9 cellular contexts compared by ENCODE assay signal in the genomic region with DNA sequence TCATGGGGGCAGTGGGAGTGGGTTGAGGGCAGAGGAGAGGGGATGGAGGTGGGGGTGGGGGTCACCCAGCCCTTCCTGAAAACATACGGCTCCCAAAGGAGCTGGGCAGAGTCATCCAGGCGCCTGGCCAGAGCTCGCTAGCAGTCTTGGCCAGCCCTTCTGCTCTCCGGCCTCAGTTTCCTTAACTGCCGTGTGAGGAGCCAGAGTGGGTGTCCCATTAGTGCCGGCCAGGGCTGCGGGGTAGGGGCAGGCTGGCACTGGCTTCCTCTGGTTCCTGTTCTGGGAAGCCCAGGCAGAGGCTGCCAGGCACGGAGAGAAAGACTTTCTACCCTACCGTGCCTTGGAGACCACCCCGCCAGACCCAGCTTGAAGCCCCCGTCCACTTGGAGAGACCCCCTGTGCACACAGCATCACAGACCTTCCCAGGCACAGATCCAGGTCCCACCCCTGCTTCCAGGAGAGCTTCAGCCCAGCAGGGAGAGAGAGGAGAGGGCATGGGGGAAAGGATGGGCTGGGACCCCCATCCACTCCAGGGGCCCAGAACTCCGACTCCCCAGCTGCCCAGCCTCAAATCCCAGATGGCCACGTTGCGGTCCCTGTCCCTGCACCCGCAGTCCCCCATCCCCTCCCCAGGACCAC.
A peak's percentile ranks its signal among the peaks of the same experiment; 100 is the strongest.
DNase-seq lines count a peak whose midpoint lies in the region; ATAC-seq and TF ChIP-seq lines count a peak whose summit lies in the region.
"Had no signal": no experiment of that assay in that cellular context is flagged by ENCODE, and none has a peak within 500 bp of the region (broad histone marks: within the 10 kb centered on the region; RNA-seq: fewer than 3 reads in every experiment).

No MANE protein-coding gene starts in this region.

- peaks cover 15% of the 10 kb centered on the region for H3K4me1 ChIP-seq in right cardiac atrium (ENCODE audit: control insufficient read depth, insufficient read depth, low read length)

- whole genome bisulfite sequencing in right cardiac atrium: 43% methylated on average over 15 of the region's 15 CpGs

- H3K27me3 Mint-ChIP-seq in naive thymus-derived CD8-positive, alpha-beta T cell: no peaks in the 10 kb centered on the region

- H3K27ac Mint-ChIP-seq in naive thymus-derived CD8-positive, alpha-beta T cell: no peak overlapping the region

- TF ChIP-seq CTCF in coronary artery (IDR thresholded peaks at IDR 0.05): no peak

- H3K4me3 Mint-ChIP-seq in naive thymus-derived CD8-positive, alpha-beta T cell: peak overlapping the region in 6 of 10 donors; percentile 20 to 66 (median 48)

- H3K27me3 ChIP-seq in right cardiac atrium (ENCODE audit: control insufficient read depth, insufficient read depth): no peaks in the 10 kb centered on the region

- H3K27ac ChIP-seq in right cardiac atrium (ENCODE audit: low read length): peak overlapping the region; percentile 77
- peak overlapping the region; percentile 95 to 96 for H3K27ac ChIP-seq in coronary artery

- POLR2A ChIA-PET in naive thymus-derived CD8-positive, alpha-beta T cell (lab: Charles Lee): interaction anchor here (1.4 kb wide), 1 partner anchor 65 kb away, joined by 3 read pairs; no protein-coding TSS in a partner anchor

- intact Hi-C loops in right cardiac atrium (cut with DNase I) (loop anchor here in 3 of 4 donors (5.0 to 10.0 kb wide), 4 partner anchors 34 to 377 kb away; a partner anchor contains a TSS), Right ventricle myocardium inferior (cut with DNase I) (loop anchor here (5.0 to 10.0 kb wide), 3 partner anchors 34 to 377 kb away; no protein-coding TSS in a partner anchor)

- no peaks in the 10 kb centered on the region for H3K9me3 Mint-ChIP-seq in naive thymus-derived CD8-positive, alpha-beta T cell

- no peaks in the 10 kb centered on the region for H3K9me3 ChIP-seq in right cardiac atrium (ENCODE audit: control insufficient read depth, low read length)

- ATAC-seq in right cardiac atrium (no peak), Right ventricle myocardium inferior (no peak), HG03108 (IDR thresholded peaks at IDR 0.05; ENCODE audit: unreplicated experiment) (no peak)
- no peak for ATAC-seq in naive thymus-derived CD8-positive, alpha-beta T cell

- DNase-seq in right cardiac atrium (peak in 1 of 3 donors; percentile 72), Right ventricle myocardium inferior (ENCODE audit: missing footprints) (no peak), coronary artery (ENCODE audit: low spot score) (no peak), AG20443 (ENCODE audit: low spot score) (no peak), NCI-H1092 (lab: John Stamatoyannopoulos, UW) (no peak), midbrain (lab: John Stamatoyannopoulos, UW) (no peak)
- DNase-seq in naive thymus-derived CD8-positive, alpha-beta T cell: no peak
- DNase-seq: DND-41 had no signal

- H3K36me3 Mint-ChIP-seq in naive thymus-derived CD8-positive, alpha-beta T cell: peaks cover 0 to 9% (median 0%) of the 10 kb centered on the region in 3 donors

- H3K4me3 ChIP-seq in right cardiac atrium (ENCODE audit: low read length) (peak overlapping the region; percentile 53), coronary artery (peak overlapping the region; percentile 73)

- peaks cover 13 to 39% (median 34%) of the 10 kb centered on the region in 4 donors for H3K4me1 Mint-ChIP-seq in naive thymus-derived CD8-positive, alpha-beta T cell
